Comparison of ENCODE assay signal across 1 cellular context in the genomic region with DNA sequence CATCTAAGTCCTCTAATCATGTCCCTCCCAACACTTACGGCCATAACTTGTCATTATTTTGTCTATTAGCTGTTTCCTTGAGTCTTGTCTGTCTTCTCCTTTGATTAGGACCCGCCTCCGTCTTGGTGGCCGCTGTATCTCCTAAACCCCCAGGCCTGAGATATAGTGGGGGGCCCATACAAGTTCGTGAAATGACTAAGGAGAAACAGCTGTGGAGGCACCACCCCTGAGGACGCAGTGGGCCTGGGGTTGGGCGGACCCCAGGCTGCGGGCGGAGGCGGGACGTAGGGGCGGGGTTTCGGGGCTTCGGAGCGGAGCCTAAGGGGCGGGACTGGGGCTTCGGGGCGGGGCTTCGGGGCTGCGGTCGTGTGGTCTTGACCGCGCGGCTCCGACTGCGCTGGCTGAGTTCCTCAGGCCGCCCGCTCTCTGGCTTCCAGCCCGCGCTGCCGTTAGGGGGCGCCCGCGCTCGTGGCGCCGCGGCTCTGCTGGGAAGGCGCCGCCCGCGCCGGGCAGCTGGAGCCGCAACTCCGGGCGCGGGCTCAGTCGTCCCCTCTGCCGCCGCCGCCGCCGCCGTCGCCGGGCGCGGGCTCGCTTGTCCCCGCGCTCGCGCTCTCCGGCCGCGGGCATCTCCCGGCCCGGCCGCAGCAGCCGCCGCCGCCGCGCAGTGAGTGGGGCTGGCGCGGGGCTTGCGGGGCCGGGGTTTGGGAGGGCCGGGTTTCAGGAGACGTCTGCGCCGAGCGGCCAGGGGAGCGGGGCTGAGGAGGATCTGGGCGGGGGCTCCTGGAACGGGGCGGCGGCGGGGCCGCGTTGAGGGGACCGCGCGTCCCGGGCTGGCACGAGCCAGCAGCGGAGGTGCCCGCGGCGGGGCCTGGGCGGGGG.
A peak's percentile ranks its signal among the peaks of the same experiment; 100 is the strongest.
TF ChIP-seq lines count a peak whose summit lies in the region.

A gene (plus strand): TSS at position 591 of the 879 bp plus-strand sequence. CDS start 6,660 bp downstream, outside the sequence.

TF ChIP-seq in HepG2, 621 proteins besides CTCF, POLR2A, EP300 and RAD21 (continued from another document and continues in another):
- TF ChIP-seq, protein P1, sequence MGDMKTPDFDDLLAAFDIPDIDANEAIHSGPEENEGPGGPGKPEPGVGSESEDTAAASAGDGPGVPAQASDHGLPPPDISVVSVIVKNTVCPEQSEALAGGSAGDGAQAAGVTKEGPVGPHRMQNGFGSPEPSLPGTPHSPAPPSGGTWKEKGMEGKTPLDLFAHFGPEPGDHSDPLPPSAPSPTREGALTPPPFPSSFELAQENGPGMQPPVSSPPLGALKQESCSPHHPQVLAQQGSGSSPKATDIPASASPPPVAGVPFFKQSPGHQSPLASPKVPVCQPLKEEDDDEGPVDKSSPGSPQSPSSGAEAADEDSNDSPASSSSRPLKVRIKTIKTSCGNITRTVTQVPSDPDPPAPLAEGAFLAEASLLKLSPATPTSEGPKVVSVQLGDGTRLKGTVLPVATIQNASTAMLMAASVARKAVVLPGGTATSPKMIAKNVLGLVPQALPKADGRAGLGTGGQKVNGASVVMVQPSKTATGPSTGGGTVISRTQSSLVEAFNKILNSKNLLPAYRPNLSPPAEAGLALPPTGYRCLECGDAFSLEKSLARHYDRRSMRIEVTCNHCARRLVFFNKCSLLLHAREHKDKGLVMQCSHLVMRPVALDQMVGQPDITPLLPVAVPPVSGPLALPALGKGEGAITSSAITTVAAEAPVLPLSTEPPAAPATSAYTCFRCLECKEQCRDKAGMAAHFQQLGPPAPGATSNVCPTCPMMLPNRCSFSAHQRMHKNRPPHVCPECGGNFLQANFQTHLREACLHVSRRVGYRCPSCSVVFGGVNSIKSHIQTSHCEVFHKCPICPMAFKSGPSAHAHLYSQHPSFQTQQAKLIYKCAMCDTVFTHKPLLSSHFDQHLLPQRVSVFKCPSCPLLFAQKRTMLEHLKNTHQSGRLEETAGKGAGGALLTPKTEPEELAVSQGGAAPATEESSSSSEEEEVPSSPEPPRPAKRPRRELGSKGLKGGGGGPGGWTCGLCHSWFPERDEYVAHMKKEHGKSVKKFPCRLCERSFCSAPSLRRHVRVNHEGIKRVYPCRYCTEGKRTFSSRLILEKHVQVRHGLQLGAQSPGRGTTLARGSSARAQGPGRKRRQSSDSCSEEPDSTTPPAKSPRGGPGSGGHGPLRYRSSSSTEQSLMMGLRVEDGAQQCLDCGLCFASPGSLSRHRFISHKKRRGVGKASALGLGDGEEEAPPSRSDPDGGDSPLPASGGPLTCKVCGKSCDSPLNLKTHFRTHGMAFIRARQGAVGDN (CRISPR knock-in tag; IDR thresholded peaks at IDR 0.05) = peak; percentile 71
- TF ChIP-seq, protein P2, sequence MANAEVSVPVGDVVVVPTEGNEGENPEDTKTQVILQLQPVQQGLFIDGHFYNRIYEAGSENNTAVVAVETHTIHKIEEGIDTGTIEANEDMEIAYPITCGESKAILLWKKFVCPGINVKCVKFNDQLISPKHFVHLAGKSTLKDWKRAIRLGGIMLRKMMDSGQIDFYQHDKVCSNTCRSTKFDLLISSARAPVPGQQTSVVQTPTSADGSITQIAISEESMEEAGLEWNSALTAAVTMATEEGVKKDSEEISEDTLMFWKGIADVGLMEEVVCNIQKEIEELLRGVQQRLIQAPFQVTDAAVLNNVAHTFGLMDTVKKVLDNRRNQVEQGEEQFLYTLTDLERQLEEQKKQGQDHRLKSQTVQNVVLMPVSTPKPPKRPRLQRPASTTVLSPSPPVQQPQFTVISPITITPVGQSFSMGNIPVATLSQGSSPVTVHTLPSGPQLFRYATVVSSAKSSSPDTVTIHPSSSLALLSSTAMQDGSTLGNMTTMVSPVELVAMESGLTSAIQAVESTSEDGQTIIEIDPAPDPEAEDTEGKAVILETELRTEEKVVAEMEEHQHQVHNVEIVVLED (CRISPR knock-in tag; IDR thresholded peaks at IDR 0.05; ENCODE audit: borderline replicate concordance) = peak; percentile 30; the same call in 1 of the 2 replicates
- 0 out of 2 replicates have a peak, but pooled peaks have one; percentile 40 for TF ChIP-seq ZNF564 (CRISPR knock-in tag; IDR thresholded peaks at IDR 0.05)
- TF ChIP-seq, protein P3, sequence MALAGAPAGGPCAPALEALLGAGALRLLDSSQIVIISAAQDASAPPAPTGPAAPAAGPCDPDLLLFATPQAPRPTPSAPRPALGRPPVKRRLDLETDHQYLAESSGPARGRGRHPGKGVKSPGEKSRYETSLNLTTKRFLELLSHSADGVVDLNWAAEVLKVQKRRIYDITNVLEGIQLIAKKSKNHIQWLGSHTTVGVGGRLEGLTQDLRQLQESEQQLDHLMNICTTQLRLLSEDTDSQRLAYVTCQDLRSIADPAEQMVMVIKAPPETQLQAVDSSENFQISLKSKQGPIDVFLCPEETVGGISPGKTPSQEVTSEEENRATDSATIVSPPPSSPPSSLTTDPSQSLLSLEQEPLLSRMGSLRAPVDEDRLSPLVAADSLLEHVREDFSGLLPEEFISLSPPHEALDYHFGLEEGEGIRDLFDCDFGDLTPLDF (CRISPR knock-in tag; IDR thresholded peaks at IDR 0.05) = peak; percentile 42; the same call in 1 of the 2 replicates
- no peak; the same call in 1 of the 2 replicates for TF ChIP-seq PPARG (CRISPR knock-in tag; conservative IDR thresholded peaks at IDR 0.05)
- no peak for TF ChIP-seq DR1 (CRISPR knock-in tag; IDR thresholded peaks at IDR 0.05)
- TF ChIP-seq IKZF4 (CRISPR knock-in tag; IDR thresholded peaks at IDR 0.05; ENCODE audit: borderline replicate concordance, low read depth, not compliant biosample characterization) = no peak
- peak; percentile 65 for TF ChIP-seq ZNF331 (CRISPR knock-in tag; IDR thresholded peaks at IDR 0.05)
- TF ChIP-seq ZNF343 (CRISPR knock-in tag; IDR thresholded peaks at IDR 0.05) = no peak
- no peak for TF ChIP-seq SMYD3 (CRISPR knock-in tag; IDR thresholded peaks at IDR 0.05)
- TF ChIP-seq, protein P4, sequence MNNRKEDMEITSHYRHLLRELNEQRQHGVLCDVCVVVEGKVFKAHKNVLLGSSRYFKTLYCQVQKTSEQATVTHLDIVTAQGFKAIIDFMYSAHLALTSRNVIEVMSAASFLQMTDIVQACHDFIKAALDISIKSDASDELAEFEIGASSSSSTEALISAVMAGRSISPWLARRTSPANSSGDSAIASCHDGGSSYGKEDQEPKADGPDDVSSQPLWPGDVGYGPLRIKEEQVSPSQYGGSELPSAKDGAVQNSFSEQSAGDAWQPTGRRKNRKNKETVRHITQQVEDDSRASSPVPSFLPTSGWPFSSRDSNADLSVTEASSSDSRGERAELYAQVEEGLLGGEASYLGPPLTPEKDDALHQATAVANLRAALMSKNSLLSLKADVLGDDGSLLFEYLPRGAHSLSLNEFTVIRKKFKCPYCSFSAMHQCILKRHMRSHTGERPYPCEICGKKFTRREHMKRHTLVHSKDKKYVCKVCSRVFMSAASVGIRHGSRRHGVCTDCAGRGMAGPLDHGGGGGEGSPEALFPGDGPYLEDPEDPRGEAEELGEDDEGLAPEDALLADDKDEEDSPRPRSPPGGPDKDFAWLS (CRISPR knock-in tag; IDR thresholded peaks at IDR 0.05; ENCODE audit: borderline replicate concordance) = no peak
- TF ChIP-seq PTBP1 (IDR thresholded peaks at IDR 0.05; ENCODE audit: low read depth, low read length, poor library complexity, severe bottlenecking) = no peak
- TF ChIP-seq ZNF891 (CRISPR knock-in tag; IDR thresholded peaks at IDR 0.05) = no peak
- TF ChIP-seq ZNF17 (CRISPR knock-in tag; IDR thresholded peaks at IDR 0.05) = no peak
- no peak for TF ChIP-seq ZNF205 (CRISPR knock-in tag; IDR thresholded peaks at IDR 0.05)
- peak; percentile 28; the same call in 1 of the 2 replicates for TF ChIP-seq ARNT2 (CRISPR knock-in tag; IDR thresholded peaks at IDR 0.05; ENCODE audit: low read depth)
- TF ChIP-seq, protein P5, sequence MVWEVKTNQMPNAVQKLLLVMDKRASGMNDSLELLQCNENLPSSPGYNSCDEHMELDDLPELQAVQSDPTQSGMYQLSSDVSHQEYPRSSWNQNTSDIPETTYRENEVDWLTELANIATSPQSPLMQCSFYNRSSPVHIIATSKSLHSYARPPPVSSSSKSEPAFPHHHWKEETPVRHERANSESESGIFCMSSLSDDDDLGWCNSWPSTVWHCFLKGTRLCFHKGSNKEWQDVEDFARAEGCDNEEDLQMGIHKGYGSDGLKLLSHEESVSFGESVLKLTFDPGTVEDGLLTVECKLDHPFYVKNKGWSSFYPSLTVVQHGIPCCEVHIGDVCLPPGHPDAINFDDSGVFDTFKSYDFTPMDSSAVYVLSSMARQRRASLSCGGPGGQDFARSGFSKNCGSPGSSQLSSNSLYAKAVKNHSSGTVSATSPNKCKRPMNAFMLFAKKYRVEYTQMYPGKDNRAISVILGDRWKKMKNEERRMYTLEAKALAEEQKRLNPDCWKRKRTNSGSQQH (CRISPR knock-in tag; IDR thresholded peaks at IDR 0.05; ENCODE audit: low read depth) = 0 out of 2 replicates have a peak, but pooled peaks have one; percentile 74
- 0 out of 2 replicates have a peak, but pooled peaks have one; percentile 60 for TF ChIP-seq ZNF619 (CRISPR knock-in tag; IDR thresholded peaks at IDR 0.05)
- TF ChIP-seq, protein P6, sequence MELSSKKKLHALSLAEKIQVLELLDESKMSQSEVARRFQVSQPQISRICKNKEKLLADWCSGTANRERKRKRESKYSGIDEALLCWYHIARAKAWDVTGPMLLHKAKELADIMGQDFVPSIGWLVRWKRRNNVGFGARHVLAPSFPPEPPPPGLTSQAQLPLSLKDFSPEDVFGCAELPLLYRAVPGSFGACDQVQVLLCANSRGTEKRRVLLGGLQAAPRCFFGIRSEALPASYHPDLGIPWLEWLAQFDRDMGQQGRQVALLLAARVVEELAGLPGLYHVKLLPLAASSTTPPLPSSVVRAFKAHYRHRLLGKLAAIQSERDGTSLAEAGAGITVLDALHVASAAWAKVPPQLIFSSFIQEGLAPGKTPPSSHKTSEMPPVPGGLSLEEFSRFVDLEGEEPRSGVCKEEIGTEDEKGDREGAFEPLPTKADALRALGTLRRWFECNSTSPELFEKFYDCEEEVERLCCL (CRISPR knock-in tag; IDR thresholded peaks at IDR 0.05; ENCODE audit: borderline replicate concordance) = no peak
- peak; percentile 49; the same call in 1 of the 2 replicates for TF ChIP-seq SPEN (CRISPR knock-in tag; IDR thresholded peaks at IDR 0.05; ENCODE audit: low read depth)
- TF ChIP-seq SALL2 (CRISPR knock-in tag; IDR thresholded peaks at IDR 0.05) = peak; percentile 54; the same call in 1 of the 2 replicates
- no peak for TF ChIP-seq ZNF33A (CRISPR knock-in tag; IDR thresholded peaks at IDR 0.05; ENCODE audit: borderline replicate concordance)
- peak; percentile 27; the same call in 1 of the 2 replicates for TF ChIP-seq SOX5 (CRISPR knock-in tag; IDR thresholded peaks at IDR 0.05; ENCODE audit: borderline replicate concordance)
- TF ChIP-seq, protein P7, sequence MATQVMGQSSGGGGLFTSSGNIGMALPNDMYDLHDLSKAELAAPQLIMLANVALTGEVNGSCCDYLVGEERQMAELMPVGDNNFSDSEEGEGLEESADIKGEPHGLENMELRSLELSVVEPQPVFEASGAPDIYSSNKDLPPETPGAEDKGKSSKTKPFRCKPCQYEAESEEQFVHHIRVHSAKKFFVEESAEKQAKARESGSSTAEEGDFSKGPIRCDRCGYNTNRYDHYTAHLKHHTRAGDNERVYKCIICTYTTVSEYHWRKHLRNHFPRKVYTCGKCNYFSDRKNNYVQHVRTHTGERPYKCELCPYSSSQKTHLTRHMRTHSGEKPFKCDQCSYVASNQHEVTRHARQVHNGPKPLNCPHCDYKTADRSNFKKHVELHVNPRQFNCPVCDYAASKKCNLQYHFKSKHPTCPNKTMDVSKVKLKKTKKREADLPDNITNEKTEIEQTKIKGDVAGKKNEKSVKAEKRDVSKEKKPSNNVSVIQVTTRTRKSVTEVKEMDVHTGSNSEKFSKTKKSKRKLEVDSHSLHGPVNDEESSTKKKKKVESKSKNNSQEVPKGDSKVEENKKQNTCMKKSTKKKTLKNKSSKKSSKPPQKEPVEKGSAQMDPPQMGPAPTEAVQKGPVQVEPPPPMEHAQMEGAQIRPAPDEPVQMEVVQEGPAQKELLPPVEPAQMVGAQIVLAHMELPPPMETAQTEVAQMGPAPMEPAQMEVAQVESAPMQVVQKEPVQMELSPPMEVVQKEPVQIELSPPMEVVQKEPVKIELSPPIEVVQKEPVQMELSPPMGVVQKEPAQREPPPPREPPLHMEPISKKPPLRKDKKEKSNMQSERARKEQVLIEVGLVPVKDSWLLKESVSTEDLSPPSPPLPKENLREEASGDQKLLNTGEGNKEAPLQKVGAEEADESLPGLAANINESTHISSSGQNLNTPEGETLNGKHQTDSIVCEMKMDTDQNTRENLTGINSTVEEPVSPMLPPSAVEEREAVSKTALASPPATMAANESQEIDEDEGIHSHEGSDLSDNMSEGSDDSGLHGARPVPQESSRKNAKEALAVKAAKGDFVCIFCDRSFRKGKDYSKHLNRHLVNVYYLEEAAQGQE (IDR thresholded peaks at IDR 0.05; ENCODE audit: borderline replicate concordance in 1 of 2, low read depth in 1 of 2, low read length in 2 of 2) = peak in 1 of 2 experiments; percentile 18; a peak in 1 of 4 replicates
- TF ChIP-seq, protein P8, sequence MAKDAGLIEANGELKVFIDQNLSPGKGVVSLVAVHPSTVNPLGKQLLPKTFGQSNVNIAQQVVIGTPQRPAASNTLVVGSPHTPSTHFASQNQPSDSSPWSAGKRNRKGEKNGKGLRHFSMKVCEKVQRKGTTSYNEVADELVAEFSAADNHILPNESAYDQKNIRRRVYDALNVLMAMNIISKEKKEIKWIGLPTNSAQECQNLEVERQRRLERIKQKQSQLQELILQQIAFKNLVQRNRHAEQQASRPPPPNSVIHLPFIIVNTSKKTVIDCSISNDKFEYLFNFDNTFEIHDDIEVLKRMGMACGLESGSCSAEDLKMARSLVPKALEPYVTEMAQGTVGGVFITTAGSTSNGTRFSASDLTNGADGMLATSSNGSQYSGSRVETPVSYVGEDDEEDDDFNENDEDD (CRISPR knock-in tag; IDR thresholded peaks at IDR 0.05; ENCODE audit: borderline replicate concordance) = 0 out of 2 replicates have a peak, but pooled peaks have one; percentile 38
- TF ChIP-seq HOXA3 (CRISPR knock-in tag; IDR thresholded peaks at IDR 0.05) = peak; percentile 72
- no peak for TF ChIP-seq GTF3A (CRISPR knock-in tag; conservative IDR thresholded peaks at IDR 0.05)
- TF ChIP-seq ZMYM4 (CRISPR knock-in tag; IDR thresholded peaks at IDR 0.05) = peak; percentile 75
- TF ChIP-seq HDAC1 (CRISPR knock-in tag; IDR thresholded peaks at IDR 0.05) = no peak
- TF ChIP-seq, protein P9, sequence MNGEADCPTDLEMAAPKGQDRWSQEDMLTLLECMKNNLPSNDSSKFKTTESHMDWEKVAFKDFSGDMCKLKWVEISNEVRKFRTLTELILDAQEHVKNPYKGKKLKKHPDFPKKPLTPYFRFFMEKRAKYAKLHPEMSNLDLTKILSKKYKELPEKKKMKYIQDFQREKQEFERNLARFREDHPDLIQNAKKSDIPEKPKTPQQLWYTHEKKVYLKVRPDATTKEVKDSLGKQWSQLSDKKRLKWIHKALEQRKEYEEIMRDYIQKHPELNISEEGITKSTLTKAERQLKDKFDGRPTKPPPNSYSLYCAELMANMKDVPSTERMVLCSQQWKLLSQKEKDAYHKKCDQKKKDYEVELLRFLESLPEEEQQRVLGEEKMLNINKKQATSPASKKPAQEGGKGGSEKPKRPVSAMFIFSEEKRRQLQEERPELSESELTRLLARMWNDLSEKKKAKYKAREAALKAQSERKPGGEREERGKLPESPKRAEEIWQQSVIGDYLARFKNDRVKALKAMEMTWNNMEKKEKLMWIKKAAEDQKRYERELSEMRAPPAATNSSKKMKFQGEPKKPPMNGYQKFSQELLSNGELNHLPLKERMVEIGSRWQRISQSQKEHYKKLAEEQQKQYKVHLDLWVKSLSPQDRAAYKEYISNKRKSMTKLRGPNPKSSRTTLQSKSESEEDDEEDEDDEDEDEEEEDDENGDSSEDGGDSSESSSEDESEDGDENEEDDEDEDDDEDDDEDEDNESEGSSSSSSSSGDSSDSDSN (CRISPR knock-in tag; IDR thresholded peaks at IDR 0.05) = peak; percentile 40; the same call in 1 of the 2 replicates
- TF ChIP-seq ZNF124 (CRISPR knock-in tag; IDR thresholded peaks at IDR 0.05) = no peak
- TF ChIP-seq NBN (conservative IDR thresholded peaks at IDR 0.05) = no peak
- no peak for TF ChIP-seq FOXJ3 (CRISPR knock-in tag; IDR thresholded peaks at IDR 0.05; ENCODE audit: borderline replicate concordance)
- peak; percentile 66; the same call in 1 of the 2 replicates for TF ChIP-seq YEATS4 (CRISPR knock-in tag; IDR thresholded peaks at IDR 0.05; ENCODE audit: borderline replicate concordance)
- 0 out of 2 replicates have a peak, but pooled peaks have one; percentile 30 for TF ChIP-seq ZNF709 (CRISPR knock-in tag; IDR thresholded peaks at IDR 0.05)
